Comparison of ENCODE assay signal across 18 cellular contexts in the genomic region with DNA sequence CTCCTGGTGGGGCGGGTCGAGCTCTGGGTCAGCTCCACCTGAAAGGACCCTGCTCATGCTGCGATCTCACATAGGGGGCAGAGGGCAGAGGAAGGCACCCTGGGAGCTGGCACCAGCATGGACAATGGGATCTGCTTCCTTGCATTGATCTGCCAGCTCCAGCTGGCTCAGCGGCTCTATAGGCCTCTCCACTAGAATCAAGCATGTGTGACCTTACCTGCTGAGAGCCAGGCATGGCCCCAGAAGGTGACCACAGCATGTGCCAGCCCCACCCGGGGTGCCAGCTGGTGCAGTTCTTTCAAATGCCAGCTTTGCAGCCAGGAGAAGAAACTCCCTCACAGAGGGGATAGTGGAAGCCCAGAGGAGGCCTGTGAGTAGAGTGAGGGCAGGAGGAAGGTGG. TPM values are rescaled to one million over a fixed set of nuclear protein-coding genes. Genes with fewer than 3 reads are reported as not detected.
DNase-seq lines count a peak whose midpoint lies in the region; ATAC-seq and TF ChIP-seq lines count a peak whose summit lies in the region.
"Had no signal": no experiment of that assay in that cellular context is flagged by ENCODE, and none has a peak within 500 bp of the region (broad histone marks: within the 10 kb centered on the region; RNA-seq: fewer than 3 reads in every experiment).

No MANE protein-coding gene starts in this region.

- ATAC-seq in body of pancreas (peak; percentile 47), sciatic nerve (peak; percentile 3), HG03439 (IDR thresholded peaks at IDR 0.05; ENCODE audit: unreplicated experiment) (no peak)
- ATAC-seq: Panc1 had no signal

- H3K27ac ChIP-seq in body of pancreas (no peak overlapping the region), mammary epithelial cell (ENCODE audit: insufficient read depth, low read depth, low read length) (no peak overlapping the region)
- H3K27ac ChIP-seq: 22Rv1, BLaER1 had no signal

- H3K4me1 ChIP-seq in body of pancreas: peaks cover 19% of the 10 kb centered on the region
- no peaks in the 10 kb centered on the region for H3K4me1 ChIP-seq in mammary epithelial cell (ENCODE audit: insufficient read depth, low read length)
- H3K4me1 ChIP-seq: BLaER1 had no signal

- no peaks in the 10 kb centered on the region for H3K79me2 ChIP-seq in mammary epithelial cell (ENCODE audit: insufficient read depth, low read length)

- no peak overlapping the region for H3K9ac ChIP-seq in mammary epithelial cell (ENCODE audit: insufficient read depth, low read length)
- H3K9ac ChIP-seq: BLaER1, GM23248, SK-N-SH had no signal

- dilution Hi-C loops in mammary epithelial cell (cut with HindIII; ENCODE audit: low sequenced_read_pairs): no loop called here

- CTCF ChIA-PET in mammary epithelial cell (lab: Charles Lee; ENCODE audit: low non-redundant PET): no interaction called here

- H3K4me2 ChIP-seq in mammary epithelial cell (ENCODE audit: insufficient read depth, low read depth, low read length): no peak overlapping the region
- H3K4me2 ChIP-seq: BLaER1, SK-N-SH had no signal

- no peaks in the 10 kb centered on the region for H3K27me3 ChIP-seq in body of pancreas
- peaks cover 2% of the 10 kb centered on the region for H3K27me3 ChIP-seq in mammary epithelial cell (ENCODE audit: insufficient read depth, low read length)
- H3K27me3 ChIP-seq: BLaER1 had no signal

- WGBS in body of pancreas, 2 donors: 47 to 55% methylated on average over 5 of the region's 5 CpGs
- 90% methylated on average over 4 of the region's 5 CpGs for WGBS in mammary epithelial cell (ENCODE audit: low coverage, missing lambda C conversion rate)

- DNase-seq in NCI-H1417 (lab: John Stamatoyannopoulos, UW) (peak in 2 of 3 experiments; percentile 64 to 83), NCI-H1417 treated with DMSO at 0.1 percent for 48 hours (lab: John Stamatoyannopoulos, UW) (no peak), NCI-H2196 (lab: John Stamatoyannopoulos, UW; ENCODE audit: unreplicated experiment) (peak; percentile 64), body of pancreas (peak in 3 of 4 donors; percentile 32 to 67 (median 60)), sciatic nerve (ENCODE audit: low spot score) (no peak), NOMO-1 (lab: John Stamatoyannopoulos, UW; ENCODE audit: unreplicated experiment in 2 of 2) (no peak), mammary epithelial cell (no peak)
- DNase-seq: CD8-positive, alpha-beta memory T cell; DMS 273 treated with DMSO at 0.1 percent for 48 hours; NCI-H187 treated with DMSO at 0.1 percent for 48 hours; NCI-H2171 treated with DMSO at 0.1 percent for 48 hours; Right ventricle myocardium superior; SK-N-SH had no signal

- intact Hi-C loops in body of pancreas (cut with DNase I) (no loop called here), sciatic nerve (cut with DNase I) (no loop called here), mammary epithelial cell (cut with micrococcal nuclease) (no loop called here)

- in situ Hi-C loops in mammary epithelial cell (cut with MboI; ENCODE audit: low sequenced_read_pairs in 2 of 2): no loop called here

- H3K4me3 ChIP-seq in body of pancreas (no peak overlapping the region), mammary epithelial cell (replicated peaks in 1 of 3; ENCODE audit: insufficient read depth in 1 of 3, low read depth in 2 of 3, low read length in 3 of 3) (no peak overlapping the region)
- H3K4me3 ChIP-seq: BLaER1 had no signal

- no peaks in the 10 kb centered on the region for H4K20me1 ChIP-seq in mammary epithelial cell (ENCODE audit: insufficient read depth, low read length)
- H4K20me1 ChIP-seq: BLaER1 had no signal

- BruUV-seq in mammary epithelial cell (replicated peaks; lab: Mats Ljungman, UMichigan): no TSS peak

- H2AFZ ChIP-seq in mammary epithelial cell (ENCODE audit: low read depth, low read length): no peak overlapping the region
- H2AFZ ChIP-seq: GM23248 had no signal

- H3K9me3 ChIP-seq in body of pancreas: no peaks in the 10 kb centered on the region
- H3K9me3 ChIP-seq in mammary epithelial cell (replicated peaks; ENCODE audit: insufficient read depth, low read length): no peaks in the 10 kb centered on the region
- H3K9me3 ChIP-seq: BLaER1, SK-N-SH had no signal

- H3K36me3 ChIP-seq in body of pancreas (replicated peaks in 1 of 2; ENCODE audit: insufficient read depth in 1 of 2, low read depth in 2 of 2) (no peaks in the 10 kb centered on the region), mammary epithelial cell (ENCODE audit: insufficient read depth, low read length) (no peaks in the 10 kb centered on the region)
- H3K36me3 ChIP-seq: BLaER1 had no signal

- no peak for TF ChIP-seq POLR2A in body of pancreas (IDR thresholded peaks at IDR 0.05)

- TF ChIP-seq CTCF in body of pancreas (IDR thresholded peaks at IDR 0.05) (no peak), mammary epithelial cell (conservative IDR thresholded peaks at IDR 0.05 in 1 of 2, IDR thresholded peaks at IDR 0.05 in 1 of 2; ENCODE audit: extremely low read depth in 1 of 2, insufficient read depth in 1 of 2, low read depth in 1 of 2, low read length in 2 of 2) (no peak)

RNA-seq across cellular contexts. Expression of a gene that starts 22.0 kb away (rescaled TPM):
- total RNA-seq in body of pancreas (1 to 10 TPM; 4.4 to 4.6 TPM), sciatic nerve (3.6 TPM), mammary epithelial cell (1 to 10 TPM; 2.4 to 3.7 TPM)
- polyA plus RNA-seq in mammary epithelial cell: 0.43 TPM
- polyA minus RNA-seq in mammary epithelial cell: not detected

RNA-seq across cellular contexts. Expression of a gene that starts 55.7 kb away (rescaled TPM):
- total RNA-seq in body of pancreas (1,000 to 10,000 TPM in 1 of 2 donors, 100 to 1,000 TPM in 1; 921 to 1,114 TPM), sciatic nerve (1,413 TPM), mammary epithelial cell (1,000 to 10,000 TPM; 1,423 to 2,367 TPM)
- 3,767 TPM for polyA plus RNA-seq in mammary epithelial cell
- 2,014 TPM for polyA minus RNA-seq in mammary epithelial cell

Comparison
In these comparisons a context has a peak if more than half of its experiments do, and no peak if none do; other contexts are left out.
1. DNase-seq: peak in NCI-H1417 (2 of 3), NCI-H2196 (single experiment) and body of pancreas (3 of 4); none in NCI-H1417 treated with DMSO at 0.1 percent for 48 hours (single experiment), sciatic nerve (single experiment), NOMO-1 (0 of 2) and mammary epithelial cell (single experiment).